ENCODE assay signal across 8 cellular contexts in genomic region chr17:27793168-27793905, GRCh38.
DNase-seq lines count a peak whose midpoint lies in the region; ATAC-seq and FAIRE-seq lines count a peak whose summit lies in the region.

No MANE protein-coding gene starts in this region.

- peak; percentile 20 for DNase-seq in stimulated activated CD4-positive, alpha-beta T cell treated with anti-CD3 and anti-CD28 coated beads, Interleukin-4, amount 100 ng/mL, for 1 hour
- DNase-seq in stimulated activated CD4-positive, alpha-beta T cell treated with anti-CD3 and anti-CD28 coated beads, Interleukin-4, amount 100 ng/mL, for 24 hours, result no peak
- DNase-seq in cerebellar cortex (ENCODE audit: low spot score), result peak; percentile 17
- peak; percentile 16 for DNase-seq in medulla oblongata (ENCODE audit: extremely low spot score)
- DNase-seq in urothelium cell line (ENCODE audit: low spot score), result peak; percentile 79
- DNase-seq in NCI-H146 treated with DMSO at 0.1 percent for 48 hours (lab: John Stamatoyannopoulos, UW; ENCODE audit: unreplicated experiment), result no peak

- FAIRE-seq in urothelium cell line (lab: Jason Lieb, UNC), result no peak

- ATAC-seq in GM18907 (IDR thresholded peaks at IDR 0.05; ENCODE audit: unreplicated experiment) (no peak), HG02623 (IDR thresholded peaks at IDR 0.05; ENCODE audit: unreplicated experiment) (no peak)

Comparison
In these comparisons a context has a peak if more than half of its experiments do, and no peak if none do; other contexts are left out.
1. DNase-seq: peak in stimulated activated CD4-positive, alpha-beta T cell treated with anti-CD3 and anti-CD28 coated beads, Interleukin-4, amount 100 ng/mL, for 1 hour (single experiment), cerebellar cortex (single experiment), medulla oblongata (single experiment) and urothelium cell line (single experiment); none in stimulated activated CD4-positive, alpha-beta T cell treated with anti-CD3 and anti-CD28 coated beads, Interleukin-4, amount 100 ng/mL, for 24 hours (single experiment) and NCI-H146 treated with DMSO at 0.1 percent for 48 hours (single experiment).